Comparison of ENCODE assay signal across 10 cellular contexts in genomic region chr9:99127372-99128132, GRCh38. TPM values are rescaled to one million over a fixed set of nuclear protein-coding genes. Genes with fewer than 3 reads are reported as not detected.
A peak's percentile ranks its signal among the peaks of the same experiment; 100 is the strongest.
DNase-seq lines count a peak whose midpoint lies in the region; ATAC-seq and TF ChIP-seq lines count a peak whose summit lies in the region.
"Had no signal": no experiment of that assay in that cellular context is flagged by ENCODE, and none has a peak within 500 bp of the region (broad histone marks: within the 10 kb centered on the region; RNA-seq: fewer than 3 reads in every experiment).

No MANE protein-coding gene starts in this region.

- H3K36me3 Mint-ChIP-seq in T-helper 17 cell (ENCODE audit: low read depth): peaks cover 8% of the 10 kb centered on the region

- no peak overlapping the region for H3K4me3 Mint-ChIP-seq in T-helper 17 cell

- ATAC-seq in GM18873 (IDR thresholded peaks at IDR 0.05; ENCODE audit: low FRiP score, unreplicated experiment) (peak; percentile 38), esophagus mucosa (peak; percentile 93), T-helper 17 cell (no peak)

- DNase-seq in AG09319 (ENCODE audit: extremely low read depth, low read depth) (peak; percentile 38), NCI-H2171 (lab: John Stamatoyannopoulos, UW) (no peak), T-helper 17 cell (no peak), MM.1S (no peak)
- no peak for DNase-seq in activated CD4-positive, alpha-beta T cell treated with anti-CD3 and anti-CD28 coated beads for 48 hours
- DNase-seq: COR-L47, occipital lobe had no signal

- no peaks in the 10 kb centered on the region for H3K9me3 ChIP-seq in OCI-LY3 (ENCODE audit: insufficient read depth, low read length)
- H3K9me3 ChIP-seq in T-helper 17 cell (ENCODE audit: control insufficient read depth, low read length, poor library complexity, severe bottlenecking): no peaks in the 10 kb centered on the region
- H3K9me3 ChIP-seq in MM.1S (replicated peaks; ENCODE audit: insufficient read depth, low read length): no peaks in the 10 kb centered on the region

- H3F3A ChIP-seq in MM.1S (ENCODE audit: insufficient read depth, low read length): no peaks in the 10 kb centered on the region

- no peaks in the 10 kb centered on the region for H3K9me2 ChIP-seq in MM.1S (replicated peaks; ENCODE audit: insufficient read depth, low read length)

- H3K27ac ChIP-seq in OCI-LY3 (ENCODE audit: low read length): peak overlapping the region; percentile 80
- no peak overlapping the region for H3K27ac ChIP-seq in MM.1S (ENCODE audit: low read length)

- H3K27ac Mint-ChIP-seq in T-helper 17 cell: no peak overlapping the region

- no peaks in the 10 kb centered on the region for H4K20me1 ChIP-seq in OCI-LY3 (ENCODE audit: insufficient read depth, low read length)
- no peaks in the 10 kb centered on the region for H4K20me1 ChIP-seq in MM.1S (ENCODE audit: insufficient read depth, low read length)

- peak overlapping the region; percentile 48 for H3K4me2 ChIP-seq in OCI-LY3 (ENCODE audit: low read length)
- no peak overlapping the region for H3K4me2 ChIP-seq in MM.1S (ENCODE audit: low read depth, low read length)

- no peak for TF ChIP-seq CTCF in AG09319 (IDR thresholded peaks at IDR 0.05; ENCODE audit: low read depth, low read length)
- no peak for TF ChIP-seq CTCF in OCI-LY3 (IDR thresholded peaks at IDR 0.05; ENCODE audit: low read depth, low read length)
- TF ChIP-seq CTCF in MM.1S (IDR thresholded peaks at IDR 0.05; ENCODE audit: low read length): no peak

- H2AFZ ChIP-seq in OCI-LY3 (ENCODE audit: low read depth, low read length) (no peak overlapping the region), MM.1S (ENCODE audit: low read length) (no peak overlapping the region)

- H3K27me3 Mint-ChIP-seq in T-helper 17 cell: no peaks in the 10 kb centered on the region

- H3K79me2 ChIP-seq in OCI-LY3 (ENCODE audit: low read length): peaks cover 66% of the 10 kb centered on the region
- H3K79me2 ChIP-seq in MM.1S (ENCODE audit: low read length): no peaks in the 10 kb centered on the region

- peaks cover 37% of the 10 kb centered on the region for H3K4me1 Mint-ChIP-seq in T-helper 17 cell

- H3K9ac ChIP-seq in OCI-LY3 (ENCODE audit: low read length) (no peak overlapping the region), MM.1S (ENCODE audit: low read length) (no peak overlapping the region)

- H3K27me3 ChIP-seq in OCI-LY3 (ENCODE audit: low read depth, low read length) (no peaks in the 10 kb centered on the region), MM.1S (replicated peaks; ENCODE audit: insufficient read depth, low read length) (no peaks in the 10 kb centered on the region)

- H3K4me1 ChIP-seq in OCI-LY3 (ENCODE audit: low read length) (peaks cover 70% of the 10 kb centered on the region), MM.1S (ENCODE audit: low read length) (no peaks in the 10 kb centered on the region)

- no peak overlapping the region for H3K4me3 ChIP-seq in OCI-LY3 (ENCODE audit: low read length)
- no peak overlapping the region for H3K4me3 ChIP-seq in MM.1S (ENCODE audit: low read length)

- H3K36me3 ChIP-seq in OCI-LY3 (replicated peaks; ENCODE audit: low read depth, low read length) (peaks cover 26% of the 10 kb centered on the region), MM.1S (replicated peaks; ENCODE audit: insufficient read depth, low read length) (no peaks in the 10 kb centered on the region)

RNA-seq across cellular contexts. Expression of gene TGFBR1, which starts 22.6 kb away (rescaled TPM):
- total RNA-seq in esophagus mucosa: 31.5 TPM
- 10 to 100 TPM; 23.5 to 29.1 TPM for total RNA-seq in T-helper 17 cell
